In the genomic region with DNA sequence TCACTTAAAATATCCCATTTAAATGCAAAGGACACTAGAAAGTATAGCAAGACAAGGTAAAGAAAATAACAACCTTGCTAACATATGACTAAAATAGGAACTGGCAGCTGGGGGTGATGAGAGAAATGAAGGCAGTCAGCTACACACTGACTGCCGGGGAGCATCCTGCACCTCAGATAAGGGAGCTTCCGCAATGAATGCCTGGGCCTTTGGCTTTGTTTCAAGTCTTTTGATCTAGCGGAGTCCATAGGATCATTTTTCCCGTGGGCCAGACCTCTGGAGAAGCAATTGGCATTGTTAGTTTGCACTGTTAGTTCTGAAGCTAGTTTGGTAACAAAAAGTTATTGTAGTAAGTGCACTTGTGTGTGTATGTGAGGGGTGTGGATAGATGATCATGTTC, we compare ENCODE assay signal across 28 cellular contexts.
"Had no signal": no experiment of that assay in that cellular context is flagged by ENCODE, and none has a peak within 500 bp of the region (broad histone marks: within the 10 kb centered on the region; RNA-seq: fewer than 3 reads in every experiment).

No MANE protein-coding gene starts in this region.

- H3K27ac ChIP-seq: heart left ventricle, left lung, lower lobe of right lung, pancreas, psoas muscle, suprapubic skin, tibial artery, VCaP had no signal

- ATAC-seq: effector memory CD8-positive, alpha-beta T cell; heart left ventricle; left lung; lower lobe of right lung; natural killer cell; pancreas had no signal

- H3K9me3 ChIP-seq: heart left ventricle, left lung, lower lobe of right lung, pancreas, psoas muscle, suprapubic skin, tibial artery had no signal

- H3K4me3 ChIP-seq: heart left ventricle, left lung, lower lobe of right lung, pancreas, psoas muscle, suprapubic skin, tibial artery had no signal

- H3K4me1 Mint-ChIP-seq: natural killer cell had no signal

- DNase-seq: activated CD4-positive, alpha-beta T cell treated with anti-CD3 and anti-CD28 coated beads for 4 hours; activated CD4-positive, alpha-beta T cell treated with anti-CD3 and anti-CD28 coated beads, Interleukin-2, amount 50 U/mL, for 4 hours; activated effector memory CD4-positive, alpha-beta T cell treated with Interleukin-2 at 50 U/mL for 16 hours; activated naive CD4-positive, alpha-beta T cell treated with Interleukin-2 at 50 U/mL for 16 hours; activated T-cell treated with anti-CD3 and anti-CD28 coated beads for 4 hours; aorta; cortex of kidney; effector memory CD8-positive, alpha-beta T cell; erythroblast; foreskin fibroblast; heart left ventricle; left lung; lower lobe of right lung; mesenchymal stem cell; natural killer cell; pancreas; psoas muscle; stimulated activated CD4-positive, alpha-beta T cell treated with anti-CD3 and anti-CD28 coated beads, Interleukin-15, amount 100 ng/mL, for 24 hours; stimulated activated CD4-positive, alpha-beta T cell treated with anti-CD3 and anti-CD28 coated beads, Interleukin-2, amount 100 ng/mL, for 24 hours; stimulated activated naive CD4-positive, alpha-beta T cell; T-helper 9 cell; tibial artery had no signal

- H3K9me3 Mint-ChIP-seq: brain had no signal

- H3K27me3 Mint-ChIP-seq: activated naive CD8-positive, alpha-beta T cell; effector memory CD8-positive, alpha-beta T cell had no signal

- H3K4me1 ChIP-seq: heart left ventricle, left lung, lower lobe of right lung, pancreas, suprapubic skin, tibial artery had no signal

- H3K36me3 Mint-ChIP-seq: activated naive CD8-positive, alpha-beta T cell; brain; natural killer cell had no signal

- H3K27ac Mint-ChIP-seq: activated naive CD8-positive, alpha-beta T cell; brain; effector memory CD8-positive, alpha-beta T cell; natural killer cell; T-helper 1 cell treated with Interleukin-12 subunit alpha and Interleukin-12 subunit beta and Interleukin-4 antibody, amounts not matched to agents 30 μg/mL and 1 μg/mL, for 36 hours had no signal

- FAIRE-seq: pancreas, TTC549 had no signal

- H3K27me3 ChIP-seq: heart left ventricle, left lung, pancreas, suprapubic skin, tibial artery had no signal

- H3K4me3 Mint-ChIP-seq: activated naive CD8-positive, alpha-beta T cell; brain; effector memory CD8-positive, alpha-beta T cell; natural killer cell; T-helper 1 cell treated with Interleukin-12 subunit alpha and Interleukin-12 subunit beta and Interleukin-4 antibody, amounts not matched to agents 30 μg/mL and 1 μg/mL, for 36 hours had no signal

- H3K36me3 ChIP-seq: heart left ventricle, left lung, lower lobe of right lung, pancreas, suprapubic skin, tibial artery had no signal
